ENCODE assay signal across 2 cellular contexts in the genomic region with DNA sequence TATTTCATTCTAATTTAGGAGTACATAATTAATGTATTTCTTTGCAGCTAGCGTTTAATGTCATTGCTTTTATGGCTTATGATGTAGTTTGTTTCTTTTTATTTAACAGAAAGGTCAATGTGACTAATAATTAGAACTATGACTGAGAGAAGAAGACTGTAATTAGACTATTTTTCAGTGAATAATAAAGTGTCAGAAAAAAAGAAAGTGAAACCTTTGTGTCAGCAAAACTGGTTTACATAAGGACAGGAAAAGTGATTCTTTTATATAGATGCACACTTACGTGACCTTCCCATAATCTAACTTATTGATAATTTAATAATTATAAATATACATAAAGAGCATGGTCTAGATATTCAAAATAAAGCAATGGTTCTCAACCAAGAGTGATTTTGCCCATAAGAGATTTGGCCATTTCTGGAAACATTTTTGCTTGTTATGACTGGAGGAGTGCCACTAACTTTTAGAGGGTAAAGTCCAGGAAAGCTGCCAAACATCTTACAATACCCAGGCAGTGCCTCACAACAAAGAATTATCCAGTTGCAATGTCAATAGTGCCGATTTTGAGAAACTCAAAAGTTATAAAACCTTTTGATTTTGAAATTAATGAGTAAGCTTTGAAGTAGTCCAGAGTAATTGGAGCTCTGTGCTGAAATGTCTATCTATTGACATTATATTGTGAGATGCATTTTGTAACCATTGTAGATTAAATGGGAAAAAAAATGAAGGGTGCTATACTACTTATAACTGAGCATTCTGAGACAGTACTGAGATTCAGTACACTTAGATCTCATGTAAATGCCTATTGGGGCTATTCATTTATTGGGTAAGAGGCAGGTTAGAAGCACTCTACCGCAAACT.
TF ChIP-seq lines count a peak whose summit lies in the region.

No MANE protein-coding gene starts in this region.

TF ChIP-seq in SK-N-SH, 30 proteins besides CTCF, POLR2A, EP300 and RAD21:
- TF ChIP-seq NFIC (IDR thresholded peaks at IDR 0.05; ENCODE audit: borderline replicate concordance) (peak; percentile 83), RXRA (IDR thresholded peaks at IDR 0.05; ENCODE audit: borderline replicate concordance, low read depth) (no peak), TCF12 (IDR thresholded peaks at IDR 0.05) (peak; percentile 68)
- TF ChIP-seq, protein P1, sequence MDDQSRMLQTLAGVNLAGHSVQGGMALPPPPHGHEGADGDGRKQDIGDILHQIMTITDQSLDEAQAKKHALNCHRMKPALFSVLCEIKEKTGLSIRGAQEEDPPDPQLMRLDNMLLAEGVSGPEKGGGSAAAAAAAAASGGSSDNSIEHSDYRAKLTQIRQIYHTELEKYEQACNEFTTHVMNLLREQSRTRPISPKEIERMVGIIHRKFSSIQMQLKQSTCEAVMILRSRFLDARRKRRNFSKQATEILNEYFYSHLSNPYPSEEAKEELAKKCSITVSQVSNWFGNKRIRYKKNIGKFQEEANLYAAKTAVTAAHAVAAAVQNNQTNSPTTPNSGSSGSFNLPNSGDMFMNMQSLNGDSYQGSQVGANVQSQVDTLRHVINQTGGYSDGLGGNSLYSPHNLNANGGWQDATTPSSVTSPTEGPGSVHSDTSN (IDR thresholded peaks at IDR 0.05): peak; percentile 68

TF ChIP-seq in HepG2, 621 proteins besides CTCF, POLR2A, EP300 and RAD21:
- TF ChIP-seq ETV5 (CRISPR knock-in tag; IDR thresholded peaks at IDR 0.05; ENCODE audit: borderline replicate concordance) (no peak), ZNF367 (CRISPR knock-in tag; IDR thresholded peaks at IDR 0.05; ENCODE audit: borderline replicate concordance) (no peak), MAFF (IDR thresholded peaks at IDR 0.05; ENCODE audit: low read depth, low read length) (peak; percentile 41; the same call in 1 of the 2 replicates), ZC3H13 (CRISPR knock-in tag; IDR thresholded peaks at IDR 0.05) (no peak), CBX5 (CRISPR knock-in tag; IDR thresholded peaks at IDR 0.05; ENCODE audit: borderline replicate concordance) (no peak), MAZ (IDR thresholded peaks at IDR 0.05; ENCODE audit: borderline replicate concordance, low read depth, low read length) (no peak), MAZ (CRISPR knock-in tag; IDR thresholded peaks at IDR 0.05; ENCODE audit: low read depth) (no peak), SNAPC2 (CRISPR knock-in tag; IDR thresholded peaks at IDR 0.05) (no peak), ZNF138 (CRISPR knock-in tag; IDR thresholded peaks at IDR 0.05; ENCODE audit: low read depth) (no peak), U2AF1 (optimal IDR thresholded peaks at IDR 0.05; ENCODE audit: low read depth, low read length) (no peak), MAFK (conservative IDR thresholded peaks at IDR 0.05 in 1 of 2, IDR thresholded peaks at IDR 0.05 in 1 of 2; ENCODE audit: low read length in 2 of 2) (peak; percentile 32 to 51; a peak in 3 of 4 replicates), JUNB (CRISPR knock-in tag; IDR thresholded peaks at IDR 0.05; ENCODE audit: borderline replicate concordance) (no peak)
- TF ChIP-seq, protein P2, sequence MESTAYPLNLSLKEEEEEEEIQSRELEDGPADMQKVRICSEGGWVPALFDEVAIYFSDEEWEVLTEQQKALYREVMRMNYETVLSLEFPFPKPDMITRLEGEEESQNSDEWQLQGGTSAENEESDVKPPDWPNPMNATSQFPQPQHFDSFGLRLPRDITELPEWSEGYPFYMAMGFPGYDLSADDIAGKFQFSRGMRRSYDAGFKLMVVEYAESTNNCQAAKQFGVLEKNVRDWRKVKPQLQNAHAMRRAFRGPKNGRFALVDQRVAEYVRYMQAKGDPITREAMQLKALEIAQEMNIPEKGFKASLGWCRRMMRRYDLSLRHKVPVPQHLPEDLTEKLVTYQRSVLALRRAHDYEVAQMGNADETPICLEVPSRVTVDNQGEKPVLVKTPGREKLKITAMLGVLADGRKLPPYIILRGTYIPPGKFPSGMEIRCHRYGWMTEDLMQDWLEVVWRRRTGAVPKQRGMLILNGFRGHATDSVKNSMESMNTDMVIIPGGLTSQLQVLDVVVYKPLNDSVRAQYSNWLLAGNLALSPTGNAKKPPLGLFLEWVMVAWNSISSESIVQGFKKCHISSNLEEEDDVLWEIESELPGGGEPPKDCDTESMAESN (CRISPR knock-in tag; conservative IDR thresholded peaks at IDR 0.05): no peak
